Comparison of ENCODE assay signal across 24 cellular contexts in the genomic region with DNA sequence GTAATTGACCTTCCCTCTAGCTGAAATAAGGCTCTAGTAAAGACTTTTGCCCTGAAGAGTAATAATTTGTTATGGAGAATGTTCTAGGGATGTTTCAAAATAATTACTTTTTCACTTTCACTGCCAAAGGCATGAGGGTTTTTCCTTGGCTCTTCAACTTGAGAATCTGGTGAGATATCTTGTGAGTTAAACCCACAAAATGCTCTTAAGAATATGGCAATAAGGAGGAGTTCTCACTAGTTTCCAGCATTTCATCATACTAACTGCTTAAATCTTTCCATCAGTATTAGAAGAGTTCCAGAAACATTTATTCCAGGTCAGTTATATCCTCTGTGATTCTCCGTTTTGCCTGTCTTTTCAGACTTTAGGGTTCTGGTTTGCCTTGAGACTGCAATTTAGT.
DNase-seq lines count a peak whose midpoint lies in the region; ATAC-seq and TF ChIP-seq lines count a peak whose summit lies in the region.
"Had no signal": no experiment of that assay in that cellular context is flagged by ENCODE, and none has a peak within 500 bp of the region (broad histone marks: within the 10 kb centered on the region; RNA-seq: fewer than 3 reads in every experiment).

No MANE protein-coding gene starts in this region.

- in situ Hi-C loops in gastrocnemius medialis (cut with MboI; ENCODE audit: low sequenced_read_pairs in 4 of 4) = no loop called here

- TF ChIP-seq POLR2A in gastrocnemius medialis (IDR thresholded peaks at IDR 0.05) = no peak

- H3K27me3 Mint-ChIP-seq in activated CD4-positive, alpha-beta memory T cell treated with anti-CD3 and anti-CD28 coated beads for 36 hours = peaks cover 5% of the 10 kb centered on the region

- TF ChIP-seq CTCF in left lung (IDR thresholded peaks at IDR 0.05) (no peak), gastrocnemius medialis (IDR thresholded peaks at IDR 0.05 in 4 of 5, conservative IDR thresholded peaks at IDR 0.05 in 1 of 5) (no peak)

- intact Hi-C loops in left lung (cut with DNase I) (no loop called here), gastrocnemius medialis (cut with DNase I; ENCODE audit: low total_unique reads) (no loop called here)
- intact Hi-C loops in activated CD4-positive, alpha-beta memory T cell treated with anti-CD3 and anti-CD28 coated beads for 36 hours (cut with micrococcal nuclease) = no loop called here

- no peak overlapping the region for H3K4me3 Mint-ChIP-seq in activated CD4-positive, alpha-beta memory T cell treated with anti-CD3 and anti-CD28 coated beads for 36 hours
- H3K4me3 Mint-ChIP-seq: B cell; CD8-positive, alpha-beta T cell had no signal

- peak; percentile 34 for ATAC-seq in left lung
- ATAC-seq in gastrocnemius medialis = no peak
- ATAC-seq: CD8-positive, alpha-beta T cell; GM12878; HCT116 had no signal

- H3K36me3 Mint-ChIP-seq in activated CD4-positive, alpha-beta memory T cell treated with anti-CD3 and anti-CD28 coated beads for 36 hours = no peaks in the 10 kb centered on the region
- H3K36me3 Mint-ChIP-seq: CD8-positive, alpha-beta T cell had no signal

- H3K36me3 ChIP-seq in left lung (no peaks in the 10 kb centered on the region), gastrocnemius medialis (no peaks in the 10 kb centered on the region)
- H3K36me3 ChIP-seq: MG63, SJSA1 had no signal

- H3K4me3 ChIP-seq in left lung (no peak overlapping the region), gastrocnemius medialis (no peak overlapping the region)
- H3K4me3 ChIP-seq: GM12878, MG63, SJSA1 had no signal

- H3K27ac ChIP-seq in left lung (no peak overlapping the region), gastrocnemius medialis (no peak overlapping the region)
- H3K27ac ChIP-seq: C4-2B, SJSA1 had no signal

- no peak overlapping the region for H3K27ac Mint-ChIP-seq in activated CD4-positive, alpha-beta memory T cell treated with anti-CD3 and anti-CD28 coated beads for 36 hours
- H3K27ac Mint-ChIP-seq: B cell; CD8-positive, alpha-beta T cell had no signal

- H3K4me1 Mint-ChIP-seq in activated CD4-positive, alpha-beta memory T cell treated with anti-CD3 and anti-CD28 coated beads for 36 hours (ENCODE audit: low read depth) = no peaks in the 10 kb centered on the region
- H3K4me1 Mint-ChIP-seq: B cell had no signal

- DNase-seq in GM03348 (ENCODE audit: low spot score) (peak; percentile 2), amniotic epithelial cell (ENCODE audit: low read depth) (peak; percentile 59), left lung (no peak), stromal cell of bone marrow (ENCODE audit: low read depth) (peak; percentile 10), gastrocnemius medialis (no peak)
- DNase-seq in activated CD4-positive, alpha-beta memory T cell treated with anti-CD3 and anti-CD28 coated beads for 36 hours = no peak
- no peak for DNase-seq in stimulated activated CD4-positive, alpha-beta T cell treated with anti-CD3 and anti-CD28 coated beads, Interleukin-12 subunit alpha, Interleukin-12 subunit beta, amount 100 ng/mL, for 4 hours
- DNase-seq: Caco-2; CD8-positive, alpha-beta T cell; IMR-90; KG1; MG63; NCI-H2029; NCI-H446 treated with DMSO at 0.1 percent for 48 hours; NCI-H526; NCI-H82; NK-92 treated with Interleukin-12 subunit alpha and Interleukin-12 subunit beta, amount 100 ng/mL, for 24 hours; Right ventricle myocardium superior; RPMI8226 had no signal

- CTCF ChIA-PET in activated CD4-positive, alpha-beta memory T cell treated with anti-CD3 and anti-CD28 coated beads for 36 hours (lab: Charles Lee) = no interaction called here

- POLR2A ChIA-PET in activated CD4-positive, alpha-beta memory T cell treated with anti-CD3 and anti-CD28 coated beads for 36 hours (lab: Charles Lee) = no interaction called here

- H3K9me3 Mint-ChIP-seq in activated CD4-positive, alpha-beta memory T cell treated with anti-CD3 and anti-CD28 coated beads for 36 hours = no peaks in the 10 kb centered on the region
- H3K9me3 Mint-ChIP-seq: CD8-positive, alpha-beta T cell had no signal

- H3K9me3 ChIP-seq in left lung = no peaks in the 10 kb centered on the region
- H3K9me3 ChIP-seq in gastrocnemius medialis = no peaks in the 10 kb centered on the region
- H3K9me3 ChIP-seq: Caco-2, MG63, SJSA1 had no signal

- H3K27me3 ChIP-seq in left lung (no peaks in the 10 kb centered on the region), gastrocnemius medialis (no peaks in the 10 kb centered on the region)
- H3K27me3 ChIP-seq: MG63, SJSA1 had no signal

- H3K4me1 ChIP-seq in left lung = no peaks in the 10 kb centered on the region
- H3K4me1 ChIP-seq in gastrocnemius medialis = no peaks in the 10 kb centered on the region
- H3K4me1 ChIP-seq: Caco-2, SJSA1 had no signal

Comparison
In these comparisons a context has a peak if more than half of its experiments do, and no peak if none do; other contexts are left out.
1. DNase-seq: peak in GM03348 (single experiment), amniotic epithelial cell (single experiment) and stromal cell of bone marrow (single experiment); none in left lung (0 of 2), gastrocnemius medialis (0 of 2), activated CD4-positive, alpha-beta memory T cell treated with anti-CD3 and anti-CD28 coated beads for 36 hours (single experiment) and stimulated activated CD4-positive, alpha-beta T cell treated with anti-CD3 and anti-CD28 coated beads, Interleukin-12 subunit alpha, Interleukin-12 subunit beta, amount 100 ng/mL, for 4 hours (single experiment).